In genomic region chr3:100416176-100416575, GRCh38 we compare ENCODE assay signal across 21 cellular contexts. TPM values are rescaled to one million over a fixed set of nuclear protein-coding genes. Genes with fewer than 3 reads are reported as not detected.
DNase-seq lines count a peak whose midpoint lies in the region; ATAC-seq, FAIRE-seq and TF ChIP-seq lines count a peak whose summit lies in the region.
"Had no signal": no experiment of that assay in that cellular context is flagged by ENCODE, and none has a peak within 500 bp of the region (broad histone marks: within the 10 kb centered on the region; RNA-seq: fewer than 3 reads in every experiment).

No MANE protein-coding gene starts in this region.

- no peak for FAIRE-seq in HepG2 (lab: Jason Lieb, UNC)
- FAIRE-seq: D721Med, GM12878, GM19239, H1, HTR-8/SVneo had no signal

- peaks cover 24% of the 10 kb centered on the region for H3K4me1 ChIP-seq in HepG2 (ENCODE audit: insufficient read depth, low read length)
- H3K4me1 ChIP-seq in right lobe of liver: no peaks in the 10 kb centered on the region
- no peaks in the 10 kb centered on the region for H3K4me1 ChIP-seq in mucosa of descending colon (ENCODE audit: low read depth)
- H3K4me1 ChIP-seq: A549, Caco-2 had no signal

- no TSS peak for BruUV-seq in HepG2 (replicated peaks; lab: Mats Ljungman, UMichigan)

- peak overlapping the region; percentile 77 for H3K27ac Mint-ChIP-seq in endothelial cell (ENCODE audit: unreplicated experiment)
- H3K27ac Mint-ChIP-seq: CD4-positive, alpha-beta T cell; H9 had no signal

- CTCF ChIA-PET in HepG2 (lab: Yijun Ruan, JAX; ENCODE audit: low intra/inter-chr PET ratio, low total read pairs): no interaction called here

- DNase-seq in HepG2 (ENCODE audit: low spot score) (no peak), right lobe of liver (no peak), endothelial cell (ENCODE audit: low spot score) (no peak), mucosa of descending colon (no peak), RPMI8226 (no peak), DMS79 (lab: John Stamatoyannopoulos, UW) (no peak), foreskin melanocyte (no peak)
- DNase-seq: AML-193; Caco-2; CD4-positive, alpha-beta T cell; DND-41; EL; H9 had no signal

- POLR2A ChIA-PET in HepG2 (lab: Yijun Ruan, JAX): interaction anchor here (0.9 kb wide), 1 partner anchor 14 kb away, joined by 3 read pairs; the partner anchor contains the start of gene LNP1

- H3K9me3 Mint-ChIP-seq in endothelial cell (ENCODE audit: unreplicated experiment): no peaks in the 10 kb centered on the region

- TF ChIP-seq CTCF in HepG2 (CRISPR knock-in tag; IDR thresholded peaks at IDR 0.05) (no peak), right lobe of liver (IDR thresholded peaks at IDR 0.05) (no peak), endothelial cell (IDR thresholded peaks at IDR 0.05; ENCODE audit: unreplicated experiment) (no peak), mucosa of descending colon (IDR thresholded peaks at IDR 0.05) (no peak)

- no peaks in the 10 kb centered on the region for H3K9me3 ChIP-seq in HepG2 (ENCODE audit: low read length)
- H3K9me3 ChIP-seq in right lobe of liver: no peaks in the 10 kb centered on the region
- no peaks in the 10 kb centered on the region for H3K9me3 ChIP-seq in mucosa of descending colon
- H3K9me3 ChIP-seq: Caco-2 had no signal

- TF ChIP-seq POLR2A in HepG2 (IDR thresholded peaks at IDR 0.05; ENCODE audit: insufficient read depth in 1 of 2, low read depth in 2 of 2, low read length in 2 of 2) (no peak), right lobe of liver (IDR thresholded peaks at IDR 0.05) (no peak)

- peaks cover 12% of the 10 kb centered on the region for H3K4me1 Mint-ChIP-seq in endothelial cell (ENCODE audit: unreplicated experiment)

- TF ChIP-seq RAD21 in HepG2 (CRISPR knock-in tag; IDR thresholded peaks at IDR 0.05): no peak

- peak in 1 of 2 experiments; percentile 13; a peak in 1 of 4 replicates for TF ChIP-seq EP300 in HepG2 (IDR thresholded peaks at IDR 0.05; ENCODE audit: low read depth in 2 of 2, low read length in 2 of 2)
- TF ChIP-seq EP300 in HepG2 (CRISPR knock-in tag; IDR thresholded peaks at IDR 0.05; ENCODE audit: borderline replicate concordance): no peak

- H3K27ac ChIP-seq in HepG2 (ENCODE audit: extremely low read length, insufficient read depth, low read length): no peak overlapping the region
- no peak overlapping the region for H3K27ac ChIP-seq in right lobe of liver
- H3K27ac ChIP-seq: 22Rv1, A549, C4-2B had no signal

- no peaks in the 10 kb centered on the region for H3K27me3 Mint-ChIP-seq in endothelial cell (ENCODE audit: unreplicated experiment)
- H3K27me3 Mint-ChIP-seq: CD4-positive, alpha-beta T cell had no signal

- H3K27me3 ChIP-seq in HepG2 (ENCODE audit: control insufficient read depth in 1 of 2, insufficient read depth in 2 of 2, low read length in 2 of 2) (no peaks in the 10 kb centered on the region), right lobe of liver (no peaks in the 10 kb centered on the region)

- in situ Hi-C loops in HepG2 (cut with HindIII; ENCODE audit: extremely low pct_ligation_motif_present, low pct_unique_long_range_greater_than_20kb): no loop called here

- H4K20me1 ChIP-seq in HepG2 (ENCODE audit: insufficient read depth, low read length): no peaks in the 10 kb centered on the region

- no peak overlapping the region for H3K4me3 Mint-ChIP-seq in endothelial cell (ENCODE audit: unreplicated experiment)
- H3K4me3 Mint-ChIP-seq: CD4-positive, alpha-beta T cell; H9 had no signal

- no peak overlapping the region for H3K4me3 ChIP-seq in HepG2 (replicated peaks in 1 of 3; ENCODE audit: insufficient read depth in 1 of 3, low read depth in 2 of 3, low read length in 3 of 3)
- H3K4me3 ChIP-seq in right lobe of liver: no peak overlapping the region
- no peak overlapping the region for H3K4me3 ChIP-seq in mucosa of descending colon
- H3K4me3 ChIP-seq: A549, GM12878 had no signal

- H3K36me3 Mint-ChIP-seq in endothelial cell (ENCODE audit: low read depth, unreplicated experiment): no peaks in the 10 kb centered on the region

- intact Hi-C loops in HepG2 (cut with micrococcal nuclease; ENCODE audit: unreplicated experiment) (no loop called here), right lobe of liver (cut with DNase I) (no loop called here), mucosa of descending colon (cut with DNase I, micrococcal nuclease) (no loop called here)

- peaks cover 10% of the 10 kb centered on the region for H3K79me2 ChIP-seq in HepG2 (ENCODE audit: insufficient read depth, low read length)

- H3K36me3 ChIP-seq in HepG2 (replicated peaks in 1 of 2; ENCODE audit: control insufficient read depth in 1 of 2, insufficient read depth in 2 of 2, low read length in 2 of 2) (no peaks in the 10 kb centered on the region; a peak in 1 of 5 replicates), right lobe of liver (no peaks in the 10 kb centered on the region), mucosa of descending colon (ENCODE audit: low read depth) (no peaks in the 10 kb centered on the region)

- H3K4me2 ChIP-seq in HepG2 (ENCODE audit: low read depth, low read length): peak overlapping the region; percentile 33; the same call in 1 of the 2 replicates
- H3K4me2 ChIP-seq: A549 had no signal

- H3K9ac ChIP-seq in HepG2 (ENCODE audit: insufficient read depth, low read depth, low read length): no peak overlapping the region

- no peak overlapping the region for H2AFZ ChIP-seq in HepG2 (ENCODE audit: low read length)

- ATAC-seq in HepG2: no peak
- no peak for ATAC-seq in right lobe of liver
- peak; percentile 40 for ATAC-seq in mucosa of descending colon
- ATAC-seq: A549, GM12878 had no signal

RNA-seq across cellular contexts. Expression of gene LNP1, which starts 14.8 kb away (rescaled TPM):
- total RNA-seq in HepG2 (2016; rRNA removed; fragmentation: Illumina TruSeq; extraction: Trizol) (6.0 and 7.0 TPM in 2 replicates), right lobe of liver (1 to 10 TPM in 5 of 6 experiments, under 1 TPM in 1; 0.89 to 1.9 (median 1.7) TPM), endothelial cell (ENCODE audit: unreplicated experiment) (0.67 TPM), mucosa of descending colon (1 to 10 TPM; 1.2 to 1.7 (median 1.3) TPM)
- 3.0 and 3.4 TPM in 2 replicates for total RNA-seq in HepG2 (2016; cell fraction: cytosol; rRNA removed; fragmentation: Illumina TruSeq; extraction: Trizol; ENCODE audit: low read depth)
- 6.4 and 6.6 TPM in 2 replicates for total RNA-seq in HepG2 (2016; cell fraction: insoluble cytoplasmic fraction; rRNA removed; fragmentation: Illumina TruSeq; extraction: Trizol)
- 7.4 and 9.1 TPM in 2 replicates for total RNA-seq in HepG2 (2016; cell fraction: membrane; rRNA removed; fragmentation: Illumina TruSeq; extraction: Trizol)
- total RNA-seq in HepG2 (2016; cell fraction: nucleus; rRNA removed; fragmentation: Illumina TruSeq; extraction: Trizol): 10.3 and 12.6 TPM in 2 replicates
- 3.4 and 3.6 TPM in 2 replicates for polyA plus RNA-seq in HepG2 (2011; rRNA removed)
- polyA plus RNA-seq in HepG2 (2011; cell fraction: cytosol; rRNA removed): 4.9 and 6.1 TPM in 2 replicates
- 7.0 and 8.3 TPM in 2 replicates for polyA plus RNA-seq in HepG2 (2011; cell fraction: nucleus; rRNA removed)
- 3.7 and 5.4 TPM in 2 replicates for polyA plus RNA-seq in HepG2 (2012)
- 2.3 and 3.0 TPM in 2 replicates for polyA plus RNA-seq in HepG2 (2016; cell fraction: cytosol; fragmentation: Illumina TruSeq; extraction: Trizol; ENCODE audit: low read depth)
- 6.5 and 7.3 TPM in 2 replicates for polyA plus RNA-seq in HepG2 (2016; cell fraction: insoluble cytoplasmic fraction; fragmentation: Illumina TruSeq; extraction: Trizol; ENCODE audit: low read depth)
- 6.5 and 6.9 TPM in 2 replicates for polyA plus RNA-seq in HepG2 (2016; cell fraction: membrane; fragmentation: Illumina TruSeq; extraction: Trizol; ENCODE audit: low read depth)
- 4.8 and 5.0 TPM in 2 replicates for polyA plus RNA-seq in HepG2 (2016; cell fraction: nucleus; fragmentation: Illumina TruSeq; extraction: Trizol; ENCODE audit: insufficient read depth, low read depth)
- polyA minus RNA-seq in HepG2 (2011; rRNA and poly(A)+ RNA removed; ENCODE audit: low replicate concordance): 9.4 and 11.0 TPM in 2 replicates
- polyA minus RNA-seq in HepG2 (2011; cell fraction: cytosol; rRNA and poly(A)+ RNA removed): 4.6 and 6.0 TPM in 2 replicates
- 49.2 and 56.0 TPM in 2 replicates for polyA minus RNA-seq in HepG2 (2011; cell fraction: nucleus; rRNA and poly(A)+ RNA removed)

RNA-seq across cellular contexts. Expression of gene TOMM70, which starts 15.3 kb away (rescaled TPM):
- total RNA-seq in HepG2 (2016; rRNA removed; fragmentation: Illumina TruSeq; extraction: Trizol) (77.2 and 95.2 TPM in 2 replicates), right lobe of liver (10 to 100 TPM; 30.2 to 44.9 (median 39.6) TPM), endothelial cell (ENCODE audit: unreplicated experiment) (29.1 TPM), mucosa of descending colon (10 to 100 TPM; 37.4 to 50.4 (median 44.2) TPM)
- total RNA-seq in HepG2 (2016; cell fraction: cytosol; rRNA removed; fragmentation: Illumina TruSeq; extraction: Trizol; ENCODE audit: low read depth): 6.5 and 9.2 TPM in 2 replicates
- total RNA-seq in HepG2 (2016; cell fraction: insoluble cytoplasmic fraction; rRNA removed; fragmentation: Illumina TruSeq; extraction: Trizol): 75.3 and 96.0 TPM in 2 replicates
- 31.5 and 33.7 TPM in 2 replicates for total RNA-seq in HepG2 (2016; cell fraction: membrane; rRNA removed; fragmentation: Illumina TruSeq; extraction: Trizol)
- total RNA-seq in HepG2 (2016; cell fraction: nucleus; rRNA removed; fragmentation: Illumina TruSeq; extraction: Trizol): 50.1 and 54.0 TPM in 2 replicates
- polyA plus RNA-seq in HepG2 (2011; rRNA removed): 20.7 and 27.0 TPM in 2 replicates
- polyA plus RNA-seq in HepG2 (2011; cell fraction: cytosol; rRNA removed): 11.9 and 15.5 TPM in 2 replicates
- 8.0 and 10.2 TPM in 2 replicates for polyA plus RNA-seq in HepG2 (2011; cell fraction: nucleus; rRNA removed)
- polyA plus RNA-seq in HepG2 (2012): 30.9 and 42.1 TPM in 2 replicates
- polyA plus RNA-seq in HepG2 (2016; cell fraction: cytosol; fragmentation: Illumina TruSeq; extraction: Trizol; ENCODE audit: low read depth): 3.9 and 4.3 TPM in 2 replicates
- 74.4 and 75.6 TPM in 2 replicates for polyA plus RNA-seq in HepG2 (2016; cell fraction: insoluble cytoplasmic fraction; fragmentation: Illumina TruSeq; extraction: Trizol; ENCODE audit: low read depth)
- 14.2 and 15.7 TPM in 2 replicates for polyA plus RNA-seq in HepG2 (2016; cell fraction: membrane; fragmentation: Illumina TruSeq; extraction: Trizol; ENCODE audit: low read depth)
- polyA plus RNA-seq in HepG2 (2016; cell fraction: nucleus; fragmentation: Illumina TruSeq; extraction: Trizol; ENCODE audit: insufficient read depth, low read depth): 44.0 and 46.4 TPM in 2 replicates
- polyA minus RNA-seq in HepG2 (2011; rRNA and poly(A)+ RNA removed; ENCODE audit: low replicate concordance): 24.9 and 26.6 TPM in 2 replicates
- 41.5 and 45.5 TPM in 2 replicates for polyA minus RNA-seq in HepG2 (2011; cell fraction: cytosol; rRNA and poly(A)+ RNA removed)
- polyA minus RNA-seq in HepG2 (2011; cell fraction: nucleus; rRNA and poly(A)+ RNA removed): 43.3 and 46.1 TPM in 2 replicates
